19 cellular contexts compared by ENCODE assay signal in the genomic region with DNA sequence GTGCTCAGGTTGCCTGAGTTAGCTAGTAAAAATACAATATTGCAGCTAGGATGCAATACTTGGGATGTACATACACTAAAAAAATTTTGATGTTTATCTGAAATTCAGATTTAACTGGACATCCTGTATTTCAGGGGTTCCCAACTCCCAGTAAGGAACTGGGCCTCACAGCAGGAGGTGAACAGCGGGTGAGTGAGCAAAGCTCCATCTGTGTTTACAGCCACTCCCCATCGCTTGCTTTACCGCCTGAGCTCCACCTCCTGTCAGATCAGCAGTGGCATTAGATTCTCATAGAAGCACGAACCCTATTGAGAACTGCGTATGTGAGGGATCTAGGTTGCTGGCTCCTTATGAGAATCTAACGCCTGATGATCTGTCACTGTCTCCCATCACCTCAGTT.
DNase-seq lines count a peak whose midpoint lies in the region; TF ChIP-seq lines count a peak whose summit lies in the region.
"Had no signal": no experiment of that assay in that cellular context is flagged by ENCODE, and none has a peak within 500 bp of the region (broad histone marks: within the 10 kb centered on the region; RNA-seq: fewer than 3 reads in every experiment).

No MANE protein-coding gene starts in this region.

- H3K27ac ChIP-seq in prostate gland, result no peak overlapping the region
- H3K27ac ChIP-seq: A549, C4-2B, HL-60 had no signal

- intact Hi-C loops in cardiac septum (cut with DNase I), result no loop called here
- intact Hi-C loops in prostate gland (cut with DNase I), result no loop called here

- TF ChIP-seq POLR2A in prostate gland (IDR thresholded peaks at IDR 0.05), result no peak

- no peaks in the 10 kb centered on the region for H3K9me3 ChIP-seq in prostate gland
- H3K9me3 ChIP-seq: A549 had no signal

- H3K27me3 ChIP-seq in prostate gland (replicated peaks; ENCODE audit: insufficient read depth), result no peaks in the 10 kb centered on the region

- no peak overlapping the region for H3K4me3 ChIP-seq in choroid plexus epithelial cell (ENCODE audit: low read depth, low read length)
- no peak overlapping the region for H3K4me3 ChIP-seq in prostate gland
- H3K4me3 ChIP-seq: A549, GM12878, GM23338 had no signal

- peak; percentile 5 for DNase-seq in COLO668 (lab: John Stamatoyannopoulos, UW; ENCODE audit: unreplicated experiment)
- DNase-seq in NCI-H69 (lab: John Stamatoyannopoulos, UW), result peak; percentile 36
- DNase-seq in choroid plexus epithelial cell (ENCODE audit: low read depth), result peak; percentile 83
- DNase-seq in smooth muscle cell of the brain vasculature (ENCODE audit: low read depth, low spot score), result peak; percentile 57
- DNase-seq in cardiac septum (ENCODE audit: low spot score), result no peak
- no peak for DNase-seq in NOMO-1 treated with dmso at 0.1 percent for 144 hours (lab: John Stamatoyannopoulos, UW; ENCODE audit: unreplicated experiment)
- DNase-seq in prostate gland (ENCODE audit: low spot score), result no peak
- DNase-seq: AML-193; CD4-positive, alpha-beta T cell; DMS53; DND-41; EL; HCEC 1CT; HFFc6 had no signal

- no peaks in the 10 kb centered on the region for H3K36me3 ChIP-seq in prostate gland

- TF ChIP-seq CTCF in choroid plexus epithelial cell (conservative IDR thresholded peaks at IDR 0.05; ENCODE audit: low read depth, low read length) (no peak), prostate gland (IDR thresholded peaks at IDR 0.05) (no peak)

- H3K4me1 ChIP-seq in prostate gland (replicated peaks), result no peaks in the 10 kb centered on the region
- H3K4me1 ChIP-seq: A549 had no signal

- 88% methylated on average over 6 of the region's 6 CpGs for WGBS in prostate gland

Comparison
In these comparisons a context has a peak if more than half of its experiments do, and no peak if none do; other contexts are left out.
1. DNase-seq: peak in COLO668 (single experiment), NCI-H69 (single experiment), choroid plexus epithelial cell (single experiment) and smooth muscle cell of the brain vasculature (single experiment); none in cardiac septum (single experiment), NOMO-1 treated with dmso at 0.1 percent for 144 hours (single experiment) and prostate gland (single experiment).